In genomic region chr10:10977978-10978377, GRCh38 we compare ENCODE assay signal across 26 cellular contexts. TPM values are rescaled to one million over a fixed set of nuclear protein-coding genes. Genes with fewer than 3 reads are reported as not detected.
DNase-seq lines count a peak whose midpoint lies in the region; ATAC-seq and TF ChIP-seq lines count a peak whose summit lies in the region.
"Had no signal": no experiment of that assay in that cellular context is flagged by ENCODE, and none has a peak within 500 bp of the region (broad histone marks: within the 10 kb centered on the region; RNA-seq: fewer than 3 reads in every experiment).

No MANE protein-coding gene starts in this region.

- no peak for DNase-seq in activated T-cell treated with anti-CD3 and anti-CD28 coated beads, Interleukin-2, amount 50 U/mL, for 72 hours
- DNase-seq in activated T-cell treated with anti-CD3 and anti-CD28 coated beads for 4 hours (no peak), LHCN-M2 (ENCODE audit: low read depth) (peak; percentile 75), fibroblast of the aortic adventitia (ENCODE audit: low read depth) (peak; percentile 33), H4 (ENCODE audit: low spot score) (no peak)
- DNase-seq: 8988T; activated CD4-positive, alpha-beta T cell treated with anti-CD3 and anti-CD28 coated beads, Interleukin-2, amount 10 ng/mL, durations not matched to agents 7 days and 5 days; activated naive CD8-positive, alpha-beta T cell treated with anti-CD3 and anti-CD28 coated beads for 36 hours; C1 segment of cervical spinal cord; Caco-2; cerebellar nuclear complex; DMS79; NCI-H1105 treated with DMSO at 0.1 percent for 48 hours; NCI-H2029 treated with DMSO at 0.1 percent for 48 hours; OCI-M1; right cardiac atrium; stimulated activated naive CD8-positive, alpha-beta T cell treated with anti-CD3 and anti-CD28 coated beads, Interleukin-15, amount 100 ng/mL, for 72 hours; transverse colon had no signal

- H3K9me3 Mint-ChIP-seq in activated T-cell treated with anti-CD3 and anti-CD28 coated beads, Interleukin-2, amount 50 U/mL, for 72 hours = peaks cover 2 to 3% of the 10 kb centered on the region in 2 donors
- H3K9me3 Mint-ChIP-seq: activated naive CD8-positive, alpha-beta T cell treated with anti-CD3 and anti-CD28 coated beads for 36 hours; activated T-helper 2 cell treated with anti-CD3 and anti-CD28 coated beads, Interferon-gamma antibody, Interleukin-2, Interleukin-4, amounts not matched to agents 10 μg/mL and 5 μg/mL and 100 μg/mL, durations not matched to agents 14 hours and 24 hours and 36 hours; IgD-negative memory B cell had no signal

- TF ChIP-seq CTCF in fibroblast of the aortic adventitia (IDR thresholded peaks at IDR 0.05; ENCODE audit: insufficient read depth, low read length) = no peak

- peak overlapping the region in 2 of 5 donors; percentile 52 to 67 for H3K9ac ChIP-seq in subcutaneous abdominal adipose tissue (ENCODE audit: low read length in 5 of 5)
- H3K9ac ChIP-seq: neural progenitor cell had no signal

- peak overlapping the region; percentile 77 for H3K27ac ChIP-seq in subcutaneous abdominal adipose tissue (ENCODE audit: low read depth, low read length)
- H3K27ac ChIP-seq: neural progenitor cell, VCaP had no signal

- H3K27me3 ChIP-seq in subcutaneous abdominal adipose tissue (ENCODE audit: control insufficient read depth in 5 of 5, insufficient read depth in 4 of 5, low read length in 5 of 5) = no peaks in the 10 kb centered on the region
- H3K27me3 ChIP-seq: neural progenitor cell, transverse colon had no signal

- peaks cover 0 to 5% of the 10 kb centered on the region in 2 donors for H3K36me3 Mint-ChIP-seq in activated T-cell treated with anti-CD3 and anti-CD28 coated beads, Interleukin-2, amount 50 U/mL, for 72 hours (ENCODE audit: insufficient read depth in 2 of 2)
- H3K36me3 Mint-ChIP-seq: activated naive CD8-positive, alpha-beta T cell treated with anti-CD3 and anti-CD28 coated beads for 36 hours; IgD-negative memory B cell; neural progenitor cell had no signal

- ATAC-seq in activated T-cell treated with anti-CD3 and anti-CD28 coated beads, Interleukin-2, amount 50 U/mL, for 72 hours (replicated peaks in 1 of 2) = peak in 1 of 2 donors; percentile 55
- ATAC-seq in GM21717 (IDR thresholded peaks at IDR 0.05; ENCODE audit: unreplicated experiment) (no peak), HG02678 (IDR thresholded peaks at IDR 0.05; ENCODE audit: unreplicated experiment) (no peak)
- ATAC-seq: stimulated activated naive CD8-positive, alpha-beta T cell treated with anti-CD3 and anti-CD28 coated beads, Interleukin-15, amount 100 ng/mL, for 72 hours had no signal

- peaks cover 0 to 38% (median 29%) of the 10 kb centered on the region in 5 donors for H3K4me1 ChIP-seq in subcutaneous abdominal adipose tissue (ENCODE audit: control insufficient read depth in 5 of 5, insufficient read depth in 5 of 5, low read length in 5 of 5)
- H3K4me1 ChIP-seq: Caco-2, HAP-1, neural progenitor cell, transverse colon had no signal

- H3K36me3 ChIP-seq in subcutaneous abdominal adipose tissue (ENCODE audit: control insufficient read depth in 5 of 5, insufficient read depth in 5 of 5, low read length in 5 of 5) = no peaks in the 10 kb centered on the region
- H3K36me3 ChIP-seq: HAP-1, neural progenitor cell, transverse colon had no signal

- H3K4me1 Mint-ChIP-seq in activated T-cell treated with anti-CD3 and anti-CD28 coated beads, Interleukin-2, amount 50 U/mL, for 72 hours (ENCODE audit: low read depth) = peaks cover 30% of the 10 kb centered on the region
- H3K4me1 Mint-ChIP-seq: activated CD4-positive, alpha-beta T cell treated with anti-CD3 and anti-CD28 coated beads, Interleukin-2, amount 10 ng/mL, durations not matched to agents 7 days and 5 days; activated naive CD8-positive, alpha-beta T cell treated with anti-CD3 and anti-CD28 coated beads for 36 hours; neural progenitor cell; stimulated activated naive CD8-positive, alpha-beta T cell treated with anti-CD3 and anti-CD28 coated beads, Interleukin-15, amount 100 ng/mL, for 72 hours had no signal

- no peaks in the 10 kb centered on the region for H3K9me3 ChIP-seq in subcutaneous abdominal adipose tissue (ENCODE audit: control insufficient read depth in 5 of 5, low read length in 5 of 5)
- H3K9me3 ChIP-seq: Caco-2, HAP-1, transverse colon had no signal

- H3K4me3 ChIP-seq in fibroblast of the aortic adventitia (ENCODE audit: low read depth, low read length) (no peak overlapping the region), subcutaneous abdominal adipose tissue (ENCODE audit: low read depth in 1 of 5, low read length in 5 of 5) (no peak overlapping the region)
- H3K4me3 ChIP-seq: HAP-1, neural progenitor cell, transverse colon had no signal

- peak overlapping the region; percentile 69 for H3K27ac Mint-ChIP-seq in activated T-cell treated with anti-CD3 and anti-CD28 coated beads, Interleukin-2, amount 50 U/mL, for 72 hours
- H3K27ac Mint-ChIP-seq: activated CD4-positive, alpha-beta T cell treated with anti-CD3 and anti-CD28 coated beads, Interleukin-2, amount 10 ng/mL, durations not matched to agents 7 days and 5 days; activated naive CD8-positive, alpha-beta T cell treated with anti-CD3 and anti-CD28 coated beads for 36 hours; activated T-helper 2 cell treated with anti-CD3 and anti-CD28 coated beads, Interferon-gamma antibody, Interleukin-2, Interleukin-4, amounts not matched to agents 10 μg/mL and 5 μg/mL and 100 μg/mL, durations not matched to agents 14 hours and 24 hours and 36 hours; IgD-negative memory B cell; neural progenitor cell; stimulated activated naive CD8-positive, alpha-beta T cell treated with anti-CD3 and anti-CD28 coated beads, Interleukin-15, amount 100 ng/mL, for 72 hours had no signal

- peak overlapping the region in 1 of 2 donors; percentile 67 for H3K4me3 Mint-ChIP-seq in activated T-cell treated with anti-CD3 and anti-CD28 coated beads, Interleukin-2, amount 50 U/mL, for 72 hours
- H3K4me3 Mint-ChIP-seq: activated CD4-positive, alpha-beta T cell treated with anti-CD3 and anti-CD28 coated beads, Interleukin-2, amount 10 ng/mL, durations not matched to agents 7 days and 5 days; activated naive CD8-positive, alpha-beta T cell treated with anti-CD3 and anti-CD28 coated beads for 36 hours; IgD-negative memory B cell; neural progenitor cell; stimulated activated naive CD8-positive, alpha-beta T cell treated with anti-CD3 and anti-CD28 coated beads, Interleukin-15, amount 100 ng/mL, for 72 hours had no signal

- peaks cover 44% of the 10 kb centered on the region for H3K27me3 Mint-ChIP-seq in activated T-cell treated with anti-CD3 and anti-CD28 coated beads, Interleukin-2, amount 50 U/mL, for 72 hours (ENCODE audit: low read depth)

RNA-seq across cellular contexts. Expression of gene CELF2, which starts 39.7 kb away (rescaled TPM):
- total RNA-seq in activated T-cell treated with anti-CD3 and anti-CD28 coated beads, Interleukin-2, amount 50 U/mL, for 72 hours = 100 to 1,000 TPM; 116 to 124 TPM
- 59.5 and 68.1 TPM in 2 replicates for total RNA-seq in LHCN-M2 (2014; rRNA removed)
- polyA plus RNA-seq in LHCN-M2 (2012) = 26.8 TPM
- total RNA-seq in fibroblast of the aortic adventitia (ENCODE audit: low replicate concordance) = 21.9 and 42.8 TPM in 2 replicates
- total RNA-seq in H4 (2014; rRNA removed; shearing (Covaris generic)) = 0.72 and 0.77 TPM in 2 replicates

Comparison
In these comparisons a context has a peak if more than half of its experiments do, and no peak if none do; other contexts are left out.
1. DNase-seq: peak in LHCN-M2 (single experiment) and fibroblast of the aortic adventitia (single experiment); none in activated T-cell treated with anti-CD3 and anti-CD28 coated beads, Interleukin-2, amount 50 U/mL, for 72 hours (0 of 2), activated T-cell treated with anti-CD3 and anti-CD28 coated beads for 4 hours (single experiment) and H4 (single experiment).
2. RNA of gene CELF2, which starts 39.7 kb away (total RNA-seq): 116 to 124 TPM in activated T-cell treated with anti-CD3 and anti-CD28 coated beads, Interleukin-2, amount 50 U/mL, for 72 hours, 59.5 to 68.1 TPM in LHCN-M2 and 21.9 to 42.8 TPM in fibroblast of the aortic adventitia; 0.72 to 0.77 TPM in H4; every median in the first group is over 10 times any median in the second.